Comparison of ENCODE assay signal across 24 cellular contexts in the genomic region with DNA sequence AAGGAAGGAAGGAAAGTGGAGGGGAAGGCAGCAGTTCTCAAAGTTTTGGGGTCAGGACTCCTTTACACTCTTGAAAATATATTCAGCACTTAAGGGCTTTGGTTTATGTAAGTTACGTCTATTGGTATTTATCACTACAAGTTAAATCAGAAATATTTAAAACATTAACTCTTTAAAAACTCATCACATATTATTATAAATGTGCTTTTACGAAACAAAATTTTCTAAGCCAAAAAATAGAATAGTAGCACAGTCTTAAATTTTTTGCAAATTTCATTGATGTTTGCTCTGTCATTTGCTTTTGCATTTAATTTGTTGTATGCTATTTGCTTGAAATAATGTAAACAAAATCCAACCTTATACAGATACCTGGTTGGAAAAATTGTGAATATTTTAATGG. TPM values are rescaled to one million over a fixed set of nuclear protein-coding genes. Genes with fewer than 3 reads are reported as not detected.
A peak's percentile ranks its signal among the peaks of the same experiment; 100 is the strongest.
DNase-seq lines count a peak whose midpoint lies in the region; ATAC-seq, FAIRE-seq and TF ChIP-seq lines count a peak whose summit lies in the region.
"Had no signal": no experiment of that assay in that cellular context is flagged by ENCODE, and none has a peak within 500 bp of the region (broad histone marks: within the 10 kb centered on the region; RNA-seq: fewer than 3 reads in every experiment).

No MANE protein-coding gene starts in this region.

- no peak for DNase-seq in activated naive CD8-positive, alpha-beta T cell treated with anti-CD3 and anti-CD28 coated beads, Interleukin-2, amount 50 U/mL, for 24 hours
- DNase-seq in K562 (ENCODE audit: extremely low read depth in 1 of 4, low spot score in 3 of 4) (no peak), NCI-H146 treated with DMSO at 0.1 percent for 48 hours (lab: John Stamatoyannopoulos, UW; ENCODE audit: unreplicated experiment) (no peak), Caco-2 (no peak)
- no peak for DNase-seq in stimulated activated CD4-positive, alpha-beta T cell treated with anti-CD3 and anti-CD28 coated beads, Interleukin-2, amount 100 ng/mL, for 48 hours
- DNase-seq: CD4-positive, CD25-positive, alpha-beta regulatory T cell; CD8-positive, alpha-beta T cell; DMS 273 treated with DMSO at 0.1 percent for 48 hours; DMS79; EL; GDM1; H7 had no signal

- WGBS in K562 (ENCODE audit: insufficient coverage, low coverage, missing lambda C conversion rate) = 90% methylated on average over 2 of the region's 2 CpGs

- no peaks in the 10 kb centered on the region for H3K9me1 ChIP-seq in K562 (ENCODE audit: control insufficient read depth, insufficient read depth, low read length)

- no peak for FAIRE-seq in K562 (lab: Jason Lieb, UNC)
- peak; percentile 33 for FAIRE-seq in islet of Langerhans (lab: Jason Lieb, UNC)
- FAIRE-seq: A204.1, D721Med, GM12878, H1 had no signal

- intact Hi-C loops in K562 (cut with micrococcal nuclease) (no loop called here), Caco-2 (cut with micrococcal nuclease; ENCODE audit: unreplicated experiment) (no loop called here)

- H3K36me3 Mint-ChIP-seq in activated naive CD8-positive, alpha-beta T cell = peaks cover 13% of the 10 kb centered on the region
- peaks cover 14% of the 10 kb centered on the region for H3K36me3 Mint-ChIP-seq in activated naive CD8-positive, alpha-beta T cell treated with anti-CD3 and anti-CD28 coated beads, Interleukin-2, amount 50 U/mL, for 24 hours (ENCODE audit: low read depth)
- H3K36me3 Mint-ChIP-seq in Caco-2 (ENCODE audit: insufficient read depth, unreplicated experiment) = peaks cover 19% of the 10 kb centered on the region

- no peaks in the 10 kb centered on the region for H3K9me3 Mint-ChIP-seq in activated naive CD8-positive, alpha-beta T cell (ENCODE audit: low read depth)
- H3K9me3 Mint-ChIP-seq in activated naive CD8-positive, alpha-beta T cell treated with anti-CD3 and anti-CD28 coated beads, Interleukin-2, amount 50 U/mL, for 24 hours = no peaks in the 10 kb centered on the region
- no peaks in the 10 kb centered on the region for H3K9me3 Mint-ChIP-seq in Caco-2 (ENCODE audit: unreplicated experiment)
- H3K9me3 Mint-ChIP-seq: CD4-positive, CD25-positive, alpha-beta regulatory T cell; CD8-positive, alpha-beta T cell had no signal

- no peak overlapping the region for H3K27ac Mint-ChIP-seq in activated naive CD8-positive, alpha-beta T cell
- no peak overlapping the region for H3K27ac Mint-ChIP-seq in activated naive CD8-positive, alpha-beta T cell treated with anti-CD3 and anti-CD28 coated beads, Interleukin-2, amount 50 U/mL, for 24 hours
- H3K27ac Mint-ChIP-seq in Caco-2 (ENCODE audit: unreplicated experiment) = no peak overlapping the region
- H3K27ac Mint-ChIP-seq: B cell; CD4-positive, CD25-positive, alpha-beta regulatory T cell; CD8-positive, alpha-beta T cell had no signal

- in situ Hi-C loops in K562 (cut with MboI) = no loop called here

- H3K4me3 Mint-ChIP-seq in activated naive CD8-positive, alpha-beta T cell = peak overlapping the region; percentile 17
- H3K4me3 Mint-ChIP-seq in activated naive CD8-positive, alpha-beta T cell treated with anti-CD3 and anti-CD28 coated beads, Interleukin-2, amount 50 U/mL, for 24 hours = no peak overlapping the region
- no peak overlapping the region for H3K4me3 Mint-ChIP-seq in Caco-2 (ENCODE audit: unreplicated experiment)
- H3K4me3 Mint-ChIP-seq: B cell; CD8-positive, alpha-beta T cell had no signal

- CTCF ChIA-PET in K562 (lab: Yijun Ruan, JAX; ENCODE audit: low intra/inter-chr PET ratio) (no interaction called here), Caco-2 (lab: Charles Lee) (no interaction called here)

- H3K4me1 ChIP-seq in K562 (replicated peaks in 1 of 2; ENCODE audit: control insufficient read depth in 2 of 2, insufficient read depth in 2 of 2, low read length in 2 of 2) (peaks cover 13 to 30% of the 10 kb centered on the region in 2 experiments), Caco-2 (no peaks in the 10 kb centered on the region; the same call in 1 of the 2 replicates)

- no peak for TF ChIP-seq POLR2A in K562 (conservative IDR thresholded peaks at IDR 0.05)

- H2AFZ ChIP-seq in K562 (ENCODE audit: low read depth, low read length) = no peak overlapping the region

- BruUV-seq in K562 (replicated peaks; lab: Mats Ljungman, UMichigan) = no TSS peak
- BruUV-seq in Caco-2 (replicated peaks; lab: Mats Ljungman, UMichigan) = no TSS peak

- TF ChIP-seq EP300 in K562 (IDR thresholded peaks at IDR 0.05; ENCODE audit: low read length) = no peak

- TF ChIP-seq CTCF in K562 (IDR thresholded peaks at IDR 0.05 in 2 of 3, conservative IDR thresholded peaks at IDR 0.05 in 1 of 3; ENCODE audit: insufficient read depth in 2 of 3, low read depth in 1 of 3, low read length in 3 of 3) (no peak), Caco-2 (IDR thresholded peaks at IDR 0.05; ENCODE audit: insufficient read depth in 1 of 2, low read depth in 1 of 2, low read length in 1 of 2, severe bottlenecking in 1 of 2, unreplicated experiment in 1 of 2) (no peak)

- H3K4me1 Mint-ChIP-seq in activated naive CD8-positive, alpha-beta T cell (ENCODE audit: low read depth) = peaks cover 68% of the 10 kb centered on the region
- H3K4me1 Mint-ChIP-seq in activated naive CD8-positive, alpha-beta T cell treated with anti-CD3 and anti-CD28 coated beads, Interleukin-2, amount 50 U/mL, for 24 hours = peaks cover 48% of the 10 kb centered on the region
- peaks cover 13% of the 10 kb centered on the region for H3K4me1 Mint-ChIP-seq in Caco-2 (ENCODE audit: low read depth, unreplicated experiment)

- H3K4me3 ChIP-seq in K562 = no peak overlapping the region
- no peak overlapping the region for H3K4me3 ChIP-seq in Caco-2 (ENCODE audit: low read depth, low read length)
- H3K4me3 ChIP-seq: BLaER1, GM12878 had no signal

- POLR2A ChIA-PET in K562 (lab: Yijun Ruan, JAX) (no interaction called here), Caco-2 (lab: Charles Lee) (no interaction called here)

- peaks cover 95% of the 10 kb centered on the region for H3K79me2 ChIP-seq in K562 (ENCODE audit: control insufficient read depth, insufficient read depth, low read length)

- H3K9me3 ChIP-seq in K562 (replicated peaks; ENCODE audit: control insufficient read depth, insufficient read depth, low read depth, low read length) = no peaks in the 10 kb centered on the region
- H3K9me3 ChIP-seq in Caco-2 = no peaks in the 10 kb centered on the region
- H3K9me3 ChIP-seq: BLaER1 had no signal

- peaks cover 5% of the 10 kb centered on the region; the same call in 1 of the 2 replicates for H4K20me1 ChIP-seq in K562 (replicated peaks; ENCODE audit: control insufficient read depth, insufficient read depth, low read length)

- no peak overlapping the region for H3K4me2 ChIP-seq in K562 (ENCODE audit: insufficient read depth, low read length)
- H3K4me2 ChIP-seq: BLaER1 had no signal

- H3K27me3 Mint-ChIP-seq in activated naive CD8-positive, alpha-beta T cell = no peaks in the 10 kb centered on the region
- no peaks in the 10 kb centered on the region for H3K27me3 Mint-ChIP-seq in activated naive CD8-positive, alpha-beta T cell treated with anti-CD3 and anti-CD28 coated beads, Interleukin-2, amount 50 U/mL, for 24 hours
- no peaks in the 10 kb centered on the region for H3K27me3 Mint-ChIP-seq in Caco-2 (ENCODE audit: insufficient read depth, unreplicated experiment)
- H3K27me3 Mint-ChIP-seq: B cell; CD4-positive, CD25-positive, alpha-beta regulatory T cell had no signal

- no peak for TF ChIP-seq RAD21 in K562 (CRISPR knock-in tag; conservative IDR thresholded peaks at IDR 0.05 in 1 of 2, IDR thresholded peaks at IDR 0.05 in 1 of 2)

- H3K9ac ChIP-seq in K562 (ENCODE audit: insufficient read depth in 1 of 2, low read depth in 2 of 2, low read length in 2 of 2) = no peak overlapping the region
- H3K9ac ChIP-seq: BLaER1 had no signal

- no peak for ATAC-seq in activated naive CD8-positive, alpha-beta T cell treated with anti-CD3 and anti-CD28 coated beads, Interleukin-2, amount 50 U/mL, for 24 hours
- ATAC-seq in K562 (no peak), HG02840 (IDR thresholded peaks at IDR 0.05; ENCODE audit: low FRiP score, unreplicated experiment) (no peak)
- ATAC-seq: CD8-positive, alpha-beta T cell; GM12878; HCT116 had no signal

- H3K36me3 ChIP-seq in K562 (ENCODE audit: control insufficient read depth, insufficient read depth, low read length) (peaks cover 36% of the 10 kb centered on the region; the same call in 2 of the 3 replicates), Caco-2 (ENCODE audit: control insufficient read depth, insufficient read depth, low read length) (no peaks in the 10 kb centered on the region)

- no peak overlapping the region for H3K27ac ChIP-seq in K562 (ENCODE audit: extremely low read depth, low read depth, low read length)
- H3K27ac ChIP-seq: 22Rv1, BLaER1, C4-2B had no signal

- H3K27me3 ChIP-seq in K562 (ENCODE audit: control insufficient read depth in 2 of 2, insufficient read depth in 2 of 2, low read length in 2 of 2) (no peaks in the 10 kb centered on the region), Caco-2 (replicated peaks; ENCODE audit: control insufficient read depth, insufficient read depth, low read length) (no peaks in the 10 kb centered on the region)
- H3K27me3 ChIP-seq: BLaER1 had no signal

RNA-seq across cellular contexts. Expression of gene UBE2Q2, which starts 7.5 kb away (rescaled TPM):
- 25.9 and 57.4 TPM in 2 replicates for total RNA-seq in K562 (2011; cell fraction: chromatin; rRNA removed; ENCODE audit: low replicate concordance)
- 17.8 and 19.2 TPM in 2 replicates for total RNA-seq in K562 (2011; cell fraction: nucleolus; rRNA removed)
- total RNA-seq in K562 (2011; cell fraction: nucleoplasm; rRNA removed) = 40.3 and 64.1 TPM in 2 replicates
- 11.6 and 12.1 TPM in 2 replicates for total RNA-seq in K562 (2014; rRNA removed)
- total RNA-seq in K562 (2014; rRNA removed; fragmentation: Illumina TruSeq; extraction: Trizol) = 22.0 and 22.9 TPM in 2 replicates
- 20.2 and 24.0 TPM in 2 replicates for total RNA-seq in K562 (2015; rRNA removed; fragmentation: Illumina TruSeq; extraction: Trizol)
- total RNA-seq in K562 (2021) = 15.2 and 16.2 TPM in 2 replicates
- polyA plus RNA-seq in K562 (2011; rRNA removed) = 15.4 and 19.2 TPM in 2 replicates
- polyA plus RNA-seq in K562 (2011; cell fraction: cytosol; rRNA removed) = 5.5 and 7.4 TPM in 2 replicates
- polyA plus RNA-seq in K562 (2011; cell fraction: nucleus; rRNA removed) = 19.2 and 26.7 TPM in 2 replicates
- polyA plus RNA-seq in K562 (2012) = 13.1 and 13.6 TPM in 2 replicates
- polyA plus RNA-seq in K562 (2014; fragmentation: Illumina TruSeq; extraction: Trizol) = 13.4 and 16.9 TPM in 2 replicates
- polyA plus RNA-seq in K562 (2014; fragmentation: Nextera tagmentation; extraction: Ambion mirVana) = 1 to 10 TPM; 6.2 to 7.1 TPM
- polyA plus RNA-seq in K562 (2014; rRNA removed) = 13.0 and 13.5 TPM in 2 replicates
- 16.7 and 18.0 TPM in 2 replicates for polyA minus RNA-seq in K562 (2011; rRNA and poly(A)+ RNA removed)
- polyA minus RNA-seq in K562 (2011; cell fraction: cytosol; rRNA and poly(A)+ RNA removed) = 6.3 and 6.8 TPM in 2 replicates
- polyA minus RNA-seq in K562 (2011; cell fraction: nucleus; rRNA and poly(A)+ RNA removed) = 25.3 and 28.0 TPM in 2 replicates
- 40.5 and 41.9 TPM in 2 replicates for total RNA-seq in Caco-2 (2022)

RNA-seq across cellular contexts. Expression of gene FBXO22, which starts 53.0 kb away (rescaled TPM):
- total RNA-seq in K562 (2011; cell fraction: chromatin; rRNA removed; ENCODE audit: low replicate concordance) = 64.2 and 108 TPM in 2 replicates
- 35.4 and 44.9 TPM in 2 replicates for total RNA-seq in K562 (2011; cell fraction: nucleolus; rRNA removed)
- 59.8 and 82.0 TPM in 2 replicates for total RNA-seq in K562 (2011; cell fraction: nucleoplasm; rRNA removed)
- 68.8 and 69.6 TPM in 2 replicates for total RNA-seq in K562 (2014; rRNA removed)
- total RNA-seq in K562 (2014; rRNA removed; fragmentation: Illumina TruSeq; extraction: Trizol) = 75.5 and 81.7 TPM in 2 replicates
- total RNA-seq in K562 (2015; rRNA removed; fragmentation: Illumina TruSeq; extraction: Trizol) = 52.7 and 53.0 TPM in 2 replicates
- 81.4 and 85.9 TPM in 2 replicates for total RNA-seq in K562 (2021)
- 76.6 and 99.4 TPM in 2 replicates for polyA plus RNA-seq in K562 (2011; rRNA removed)
- 45.7 and 49.8 TPM in 2 replicates for polyA plus RNA-seq in K562 (2011; cell fraction: cytosol; rRNA removed)
- 61.1 and 62.7 TPM in 2 replicates for polyA plus RNA-seq in K562 (2011; cell fraction: nucleus; rRNA removed)
- polyA plus RNA-seq in K562 (2012) = 49.0 and 61.2 TPM in 2 replicates
- 53.4 and 66.5 TPM in 2 replicates for polyA plus RNA-seq in K562 (2014; fragmentation: Illumina TruSeq; extraction: Trizol)
- polyA plus RNA-seq in K562 (2014; fragmentation: Nextera tagmentation; extraction: Ambion mirVana) = 10 to 100 TPM; 24.4 to 31.0 TPM
- 54.8 and 63.4 TPM in 2 replicates for polyA plus RNA-seq in K562 (2014; rRNA removed)
- 74.7 and 82.1 TPM in 2 replicates for polyA minus RNA-seq in K562 (2011; rRNA and poly(A)+ RNA removed)
- 41.8 and 46.7 TPM in 2 replicates for polyA minus RNA-seq in K562 (2011; cell fraction: cytosol; rRNA and poly(A)+ RNA removed)
- 35.5 and 53.4 TPM in 2 replicates for polyA minus RNA-seq in K562 (2011; cell fraction: nucleus; rRNA and poly(A)+ RNA removed)
- 43.9 and 47.7 TPM in 2 replicates for total RNA-seq in Caco-2 (2022)
